In genomic region chr1:2317230-2318065, GRCh38 we compare ENCODE assay signal across 14 cellular contexts.
A peak's percentile ranks its signal among the peaks of the same experiment; 100 is the strongest.
DNase-seq lines count a peak whose midpoint lies in the region; ATAC-seq and TF ChIP-seq lines count a peak whose summit lies in the region.
"Had no signal": no experiment of that assay in that cellular context is flagged by ENCODE, and none has a peak within 500 bp of the region (broad histone marks: within the 10 kb centered on the region; RNA-seq: fewer than 3 reads in every experiment).

No MANE protein-coding gene starts in this region.

- H3K4me3 ChIP-seq in H7 (ENCODE audit: insufficient read depth, low read depth, low read length) (no peak overlapping the region), iPS-20b (ENCODE audit: low read length) (no peak overlapping the region), gastrocnemius medialis (no peak overlapping the region)
- H3K4me3 ChIP-seq: body of pancreas had no signal

- H3K36me3 Mint-ChIP-seq in WTC11 = no peaks in the 10 kb centered on the region

- intact Hi-C loops in gastrocnemius medialis (cut with DNase I; ENCODE audit: low total_unique reads) = loop anchor here (5.0 kb wide), 1 partner anchor 65 kb away; no protein-coding TSS in a partner anchor

- H3K4me1 ChIP-seq in iPS-20b (ENCODE audit: insufficient read depth, low read length) (peaks cover 7% of the 10 kb centered on the region; the same call in 1 of the 2 replicates), gastrocnemius medialis (peaks cover 19 to 33% of the 10 kb centered on the region in 2 donors)

- H3K9me3 ChIP-seq in iPS-20b (ENCODE audit: insufficient read depth, low read depth, low read length) (no peaks in the 10 kb centered on the region), gastrocnemius medialis (no peaks in the 10 kb centered on the region)
- H3K9me3 ChIP-seq: body of pancreas had no signal

- H3K27ac ChIP-seq in iPS-20b (ENCODE audit: low read length) (peak overlapping the region; percentile 36), gastrocnemius medialis (peak overlapping the region; percentile 23 to 71 (median 38))
- H3K27ac ChIP-seq: body of pancreas, KMS-11 had no signal

- H3K9me3 Mint-ChIP-seq in WTC11 = no peaks in the 10 kb centered on the region

- in situ Hi-C loops in gastrocnemius medialis (cut with MboI; ENCODE audit: low sequenced_read_pairs in 4 of 4) = loop anchor here in 2 of 4 donors (25.0 kb wide), 1 partner anchor 105 kb away; no protein-coding TSS in a partner anchor

- H3K36me3 ChIP-seq in H7 (replicated peaks; ENCODE audit: control insufficient read depth, insufficient read depth, low read length) = no peaks in the 10 kb centered on the region
- H3K36me3 ChIP-seq in iPS-20b (ENCODE audit: insufficient read depth, low read depth, low read length) = no peaks in the 10 kb centered on the region
- H3K36me3 ChIP-seq in gastrocnemius medialis = no peaks in the 10 kb centered on the region

- no peak for TF ChIP-seq CTCF in WTC11 (IDR thresholded peaks at IDR 0.05)
- no peak for TF ChIP-seq CTCF in gastrocnemius medialis (IDR thresholded peaks at IDR 0.05 in 4 of 5, conservative IDR thresholded peaks at IDR 0.05 in 1 of 5)

- H3K27ac Mint-ChIP-seq in WTC11 = peak overlapping the region; percentile 99

- H3K9ac ChIP-seq in iPS-20b (ENCODE audit: low read depth, low read length) = no peak overlapping the region
- H3K9ac ChIP-seq: KMS-11 had no signal

- POLR2A ChIA-PET in WTC11 (lab: Charles Lee) = interaction anchor here (0.6 to 0.7 kb wide), 2 partner anchors 64 to 119 kb away, joined by 3 read pairs; no protein-coding TSS in a partner anchor

- ATAC-seq in WTC11 = peak; percentile 7; the same call in 1 of the 2 replicates
- no peak for ATAC-seq in gastrocnemius medialis
- ATAC-seq in GM21619 (IDR thresholded peaks at IDR 0.05; ENCODE audit: unreplicated experiment) = no peak
- no peak for ATAC-seq in GM21717 (IDR thresholded peaks at IDR 0.05; ENCODE audit: unreplicated experiment)
- ATAC-seq: body of pancreas, right cardiac atrium had no signal

- peak; percentile 87 for DNase-seq in H7
- DNase-seq in WTC11 (ENCODE audit: low spot score) = peak; percentile 45
- no peak for DNase-seq in gastrocnemius medialis
- DNase-seq in activated CD4-positive, alpha-beta T cell treated with anti-CD3 and anti-CD28 coated beads for 48 hours = no peak
- DNase-seq: activated CD8-positive, alpha-beta memory T cell treated with anti-CD3 and anti-CD28 coated beads, Interleukin-2, amount 50 U/mL, for 48 hours; body of pancreas; hippocampal formation; NCI-H1436 treated with DMSO at 0.1 percent for 48 hours; NCI-H69 had no signal

- CTCF ChIA-PET in WTC11 (lab: Charles Lee) = interaction anchor here (1.3 to 8.7 kb wide), 5 partner anchors 11 to 122 kb away, joined by 8 to 98 read pairs (median 28); partner anchors contain the start of genes FAAP20 and SKI

- no peaks in the 10 kb centered on the region; the same call in 1 of the 2 replicates for H3K27me3 Mint-ChIP-seq in WTC11 (ENCODE audit: low read depth)

- no peak for TF ChIP-seq POLR2A in gastrocnemius medialis (IDR thresholded peaks at IDR 0.05)

- H3K4me3 Mint-ChIP-seq in WTC11 = peak overlapping the region; percentile 39; the same call in 1 of the 2 replicates

- no peaks in the 10 kb centered on the region for H3K27me3 ChIP-seq in H7 (ENCODE audit: control insufficient read depth, insufficient read depth, low read length)
- no peaks in the 10 kb centered on the region for H3K27me3 ChIP-seq in iPS-20b (ENCODE audit: insufficient read depth, low read length)
- H3K27me3 ChIP-seq in gastrocnemius medialis = peaks cover 3 to 25% (median 12%) of the 10 kb centered on the region in 3 donors
- H3K27me3 ChIP-seq: body of pancreas had no signal

- H3K4me1 Mint-ChIP-seq in WTC11 = peaks cover 3% of the 10 kb centered on the region

TF ChIP-seq in WTC11, 78 proteins besides CTCF, POLR2A, EP300 and RAD21:
- no peak for TF ChIP-seq JUN (CRISPR knock-in tag; IDR thresholded peaks at IDR 0.05)
- TF ChIP-seq NFYB (CRISPR knock-in tag; conservative IDR thresholded peaks at IDR 0.05; ENCODE audit: low read depth) = no peak
- TF ChIP-seq ERG (CRISPR knock-in tag; IDR thresholded peaks at IDR 0.05) = no peak
- TF ChIP-seq USF2 (CRISPR knock-in tag; IDR thresholded peaks at IDR 0.05) = no peak
- no peak for TF ChIP-seq SMAD3 (CRISPR knock-in tag; IDR thresholded peaks at IDR 0.05; ENCODE audit: borderline replicate concordance)
- TF ChIP-seq PRRX2 (CRISPR knock-in tag; IDR thresholded peaks at IDR 0.05) = no peak
- no peak for TF ChIP-seq MAX (CRISPR knock-in tag; IDR thresholded peaks at IDR 0.05)
- TF ChIP-seq ZNF671 (CRISPR knock-in tag; IDR thresholded peaks at IDR 0.05) = no peak
- TF ChIP-seq TP53 (CRISPR knock-in tag; IDR thresholded peaks at IDR 0.05) = no peak
- TF ChIP-seq AR (CRISPR knock-in tag; IDR thresholded peaks at IDR 0.05) = no peak

Comparison
In these comparisons a context has a peak if more than half of its experiments do, and no peak if none do; other contexts are left out.
1. DNase-seq: peak in H7 (single experiment) and WTC11 (single experiment); none in gastrocnemius medialis (0 of 2) and activated CD4-positive, alpha-beta T cell treated with anti-CD3 and anti-CD28 coated beads for 48 hours (single experiment).